In the genomic region with DNA sequence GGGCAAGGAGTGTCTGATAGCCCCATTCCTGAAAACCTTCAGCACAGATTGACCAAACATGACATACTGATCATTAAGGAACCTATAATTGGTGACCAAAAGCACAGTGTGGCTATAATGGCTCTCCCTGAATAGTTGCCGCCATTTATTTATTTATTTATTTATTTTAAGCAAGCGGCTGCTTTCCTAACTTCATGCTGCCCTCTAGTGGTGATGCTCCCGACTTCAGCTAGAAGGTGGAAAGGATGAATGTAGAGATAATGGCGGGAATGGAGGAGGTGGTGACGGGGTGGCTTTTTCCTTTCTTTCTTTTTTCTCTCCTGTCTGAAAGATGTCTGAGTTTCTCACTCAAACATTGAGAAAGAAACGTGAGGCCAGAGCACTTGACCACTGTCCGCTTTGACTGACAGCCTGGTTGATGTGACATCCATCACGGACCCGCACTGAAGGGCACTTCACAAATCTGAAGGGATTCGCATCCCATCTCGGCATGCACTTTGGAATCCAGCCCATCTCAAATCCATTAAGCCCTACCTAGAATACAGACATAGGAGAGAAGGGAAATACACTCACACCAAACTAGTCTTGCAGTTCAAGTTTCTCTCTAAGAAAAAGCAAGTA, we compare ENCODE assay signal across 8 cellular contexts.
A peak's percentile ranks its signal among the peaks of the same experiment; 100 is the strongest.
DNase-seq lines count a peak whose midpoint lies in the region; ATAC-seq and TF ChIP-seq lines count a peak whose summit lies in the region.

No MANE protein-coding gene starts in this region.

- H3K27me3 Mint-ChIP-seq in H9 (ENCODE audit: low read depth), result peaks cover 3% of the 10 kb centered on the region; the same call in 1 of the 2 replicates

- H3T11ph ChIP-seq in H9 (ENCODE audit: low read length), result no peak overlapping the region

- H3F3A ChIP-seq in SK-N-SH (replicated peaks; ENCODE audit: insufficient read depth) (no peaks in the 10 kb centered on the region), smooth muscle cell (ENCODE audit: low read depth) (peaks cover 15% of the 10 kb centered on the region)

- in situ Hi-C loops in astrocyte of the spinal cord (cut with HindIII; ENCODE audit: low sequenced_read_pairs), result no loop called here

- no peaks in the 10 kb centered on the region for H3K9me3 Mint-ChIP-seq in H9

- no peak overlapping the region for H2BK120ac ChIP-seq in H9 (ENCODE audit: low read depth, low read length, poor library complexity, severe bottlenecking)

- TF ChIP-seq RAD21 in SK-N-SH (IDR thresholded peaks at IDR 0.05; ENCODE audit: low read length), result peak; percentile 95

- H2BK20ac ChIP-seq in H9 (ENCODE audit: low read depth, low read length, poor library complexity, severe bottlenecking), result no peak overlapping the region

- H3K36me3 Mint-ChIP-seq in H9 (ENCODE audit: insufficient read depth in 1 of 3, low read depth in 3 of 3), result no peaks in the 10 kb centered on the region; a peak in 1 of 7 replicates

- no peak overlapping the region for H2BK5ac ChIP-seq in H9 (ENCODE audit: insufficient read length, low read length)

- no peak for TF ChIP-seq EP300 in SK-N-SH (IDR thresholded peaks at IDR 0.05; ENCODE audit: borderline replicate concordance in 1 of 2, low read depth in 1 of 2, low read length in 1 of 2)

- H4K20me1 ChIP-seq in H9 (ENCODE audit: control insufficient read depth, insufficient read depth, insufficient read length), result no peaks in the 10 kb centered on the region
- H4K20me1 ChIP-seq in SK-N-SH (ENCODE audit: insufficient read depth), result no peaks in the 10 kb centered on the region
- no peaks in the 10 kb centered on the region for H4K20me1 ChIP-seq in smooth muscle cell (ENCODE audit: low read depth)

- H3K4me1 Mint-ChIP-seq in H9, result peaks cover 6 to 10% of the 10 kb centered on the region in 2 experiments; a peak in 3 of 4 replicates

- no peak overlapping the region for H3K4ac ChIP-seq in H9 (ENCODE audit: low read depth, low read length)

- no peak overlapping the region for H3K27ac ChIP-seq in H9 (ENCODE audit: insufficient read length, low read depth, low read length)
- H3K27ac ChIP-seq in SK-N-SH (ENCODE audit: low read depth in 2 of 2, low read length in 1 of 2), result peak overlapping the region in 1 of 2 experiments; percentile 34; a peak in 2 of 4 replicates
- no peak overlapping the region for H3K27ac ChIP-seq in smooth muscle cell (ENCODE audit: low read depth)

- H3K4me1 ChIP-seq in H9 (ENCODE audit: insufficient read depth, low read length) (no peaks in the 10 kb centered on the region), SK-N-SH (ENCODE audit: control insufficient read depth in 1 of 2, insufficient read depth in 2 of 2, low read depth in 1 of 2, low read length in 1 of 2) (peaks cover 10 to 38% of the 10 kb centered on the region in 2 experiments; a peak in 3 of 4 replicates), smooth muscle cell (ENCODE audit: low read depth) (peaks cover 4% of the 10 kb centered on the region)

- ATAC-seq in GM21447 (IDR thresholded peaks at IDR 0.05; ENCODE audit: unreplicated experiment), result no peak

- H3K79me2 ChIP-seq in H9 (ENCODE audit: insufficient read depth, low read length), result no peaks in the 10 kb centered on the region
- no peaks in the 10 kb centered on the region for H3K79me2 ChIP-seq in SK-N-SH (ENCODE audit: insufficient read depth)
- no peaks in the 10 kb centered on the region for H3K79me2 ChIP-seq in smooth muscle cell (ENCODE audit: low read depth)

- no peak overlapping the region for H3K23ac ChIP-seq in H9 (ENCODE audit: insufficient read length, low read depth, low read length)

- no peak overlapping the region for H4K91ac ChIP-seq in H9 (ENCODE audit: insufficient read length, low read depth, low read length)

- H3K4me2 ChIP-seq in H9 (ENCODE audit: insufficient read depth, insufficient read length, low read length) (peak overlapping the region; percentile 39), SK-N-SH (no peak overlapping the region), smooth muscle cell (peak overlapping the region; percentile 49)

- DNase-seq in EL, result peak; percentile 78
- peak; percentile 67 for DNase-seq in H9
- peak; percentile 70 for DNase-seq in NCI-H1105 (lab: John Stamatoyannopoulos, UW)
- DNase-seq in SK-N-SH, result peak; percentile 60
- peak; percentile 80 for DNase-seq in astrocyte of the spinal cord (ENCODE audit: low read depth, low spot score)
- DNase-seq in hypothalamus (lab: John Stamatoyannopoulos, UW), result peak in 38 of 51 donors; percentile 6 to 85 (median 56)
- peak; percentile 16 for DNase-seq in smooth muscle cell (lab: John Stamatoyannopoulos, UW; ENCODE audit: unreplicated experiment)

- H3K14ac ChIP-seq in H9 (ENCODE audit: insufficient read depth, low read length), result no peak overlapping the region

- no peaks in the 10 kb centered on the region for H3K23me2 ChIP-seq in H9 (ENCODE audit: insufficient read length, low read depth, low read length, poor library complexity, severe bottlenecking)

- H3K18ac ChIP-seq in H9 (ENCODE audit: insufficient read length, low read depth, low read length), result no peak overlapping the region

- no peaks in the 10 kb centered on the region for H3K79me1 ChIP-seq in H9 (ENCODE audit: insufficient read depth, low read depth, low read length, poor library complexity, severe bottlenecking)

- H3K9ac ChIP-seq in H9 (ENCODE audit: extremely low read depth, insufficient read length, low read length) (no peak overlapping the region), SK-N-SH (no peak overlapping the region), smooth muscle cell (ENCODE audit: low read depth) (no peak overlapping the region)

- no peak overlapping the region for H2BK15ac ChIP-seq in H9 (ENCODE audit: low read depth, low read length)

- WGBS in H9 (ENCODE audit: extremely low coverage, insufficient read length, low lambda C conversion rate), result no CpG with 5 or more reads among the region's 11 CpGs
- 44% methylated on average over 11 of the region's 11 CpGs for WGBS in SK-N-SH (ENCODE audit: low lambda C conversion rate)
- 34% methylated on average over 11 of the region's 11 CpGs for WGBS in smooth muscle cell (ENCODE audit: low lambda C conversion rate)

- H3K56ac ChIP-seq in H9 (ENCODE audit: insufficient read length, low read depth, low read length), result no peak overlapping the region

- H2AFZ ChIP-seq in H9 (ENCODE audit: low read length) (peak overlapping the region; percentile 97), SK-N-SH (ENCODE audit: low read depth) (peak overlapping the region; percentile 69; the same call in 1 of the 2 replicates), smooth muscle cell (ENCODE audit: low read depth) (peak overlapping the region; percentile 84)

- H3K9me2 ChIP-seq in SK-N-SH, result no peaks in the 10 kb centered on the region; the same call in 1 of the 2 replicates

- TF ChIP-seq CTCF in H9 (conservative IDR thresholded peaks at IDR 0.05) (peak; percentile 85), SK-N-SH (IDR thresholded peaks at IDR 0.05) (peak; percentile 88), astrocyte of the spinal cord (IDR thresholded peaks at IDR 0.05; ENCODE audit: low read depth, low read length) (peak; percentile 77), smooth muscle cell (IDR thresholded peaks at IDR 0.05; ENCODE audit: borderline replicate concordance, insufficient read depth, poor library complexity, severe bottlenecking) (peak; percentile 91)

- H3K27me3 ChIP-seq in H9 (ENCODE audit: insufficient read depth, low read length), result no peaks in the 10 kb centered on the region
- no peaks in the 10 kb centered on the region for H3K27me3 ChIP-seq in SK-N-SH (ENCODE audit: insufficient read depth)
- H3K27me3 ChIP-seq in smooth muscle cell (ENCODE audit: low read depth), result no peaks in the 10 kb centered on the region

- H3K36me3 ChIP-seq in SK-N-SH (replicated peaks in 1 of 2; ENCODE audit: control insufficient read depth in 1 of 2, insufficient read depth in 2 of 2, low read length in 1 of 2), result no peaks in the 10 kb centered on the region
- no peaks in the 10 kb centered on the region for H3K36me3 ChIP-seq in smooth muscle cell (ENCODE audit: low read depth)

- POLR2A ChIA-PET in SK-N-SH (lab: Yijun Ruan, JAX), result no interaction called here

- H4K5ac ChIP-seq in H9 (ENCODE audit: insufficient read length, low read depth, low read length), result no peak overlapping the region

- H4K8ac ChIP-seq in H9 (replicated peaks; ENCODE audit: insufficient read length, low read depth, low read length), result no peak overlapping the region

- CTCF ChIA-PET in SK-N-SH (lab: Yijun Ruan, JAX), result interaction anchor here (0.6 to 3.8 kb wide), 14 partner anchors 10 to 1148 kb away, joined by 3 to 26 read pairs (median 4); no protein-coding TSS in a partner anchor

- H3K9me3 ChIP-seq in H9 (ENCODE audit: control insufficient read depth, low read depth, low read length) (no peaks in the 10 kb centered on the region), SK-N-SH (no peaks in the 10 kb centered on the region), smooth muscle cell (replicated peaks; ENCODE audit: low read depth) (no peaks in the 10 kb centered on the region)

- H3K4me3 ChIP-seq in SK-N-SH (ENCODE audit: low read depth in 2 of 2, low read length in 1 of 2), result no peak overlapping the region
- no peak overlapping the region for H3K4me3 ChIP-seq in astrocyte of the spinal cord (ENCODE audit: low read depth, low read length)
- H3K4me3 ChIP-seq in smooth muscle cell, result no peak overlapping the region

- peak overlapping the region in 1 of 2 experiments; percentile 34; a peak in 1 of 5 replicates for H3K4me3 Mint-ChIP-seq in H9

- no peak overlapping the region for H2AK5ac ChIP-seq in H9 (ENCODE audit: insufficient read length, low read length)

- H2BK12ac ChIP-seq in H9 (ENCODE audit: insufficient read length, low read depth, low read length), result no peak overlapping the region

- H3K27ac Mint-ChIP-seq in H9, result no peak overlapping the region

TF ChIP-seq in SK-N-SH, 30 proteins besides CTCF, POLR2A, EP300 and RAD21 (continues in another document):
- peak; percentile 41; the same call in 1 of the 2 replicates for TF ChIP-seq TAF1 (IDR thresholded peaks at IDR 0.05; ENCODE audit: borderline replicate concordance, low read depth, low read length)
- no peak for TF ChIP-seq ELF1 (IDR thresholded peaks at IDR 0.05)
- TF ChIP-seq SMC3 (IDR thresholded peaks at IDR 0.05; ENCODE audit: low read depth, low read length), result peak; percentile 81
- TF ChIP-seq, protein P1, sequence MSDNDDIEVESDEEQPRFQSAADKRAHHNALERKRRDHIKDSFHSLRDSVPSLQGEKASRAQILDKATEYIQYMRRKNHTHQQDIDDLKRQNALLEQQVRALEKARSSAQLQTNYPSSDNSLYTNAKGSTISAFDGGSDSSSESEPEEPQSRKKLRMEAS (IDR thresholded peaks at IDR 0.05; ENCODE audit: low read depth), result peak; percentile 38; the same call in 1 of the 2 replicates
- 0 out of 2 replicates have a peak, but pooled peaks have one; percentile 15 for TF ChIP-seq GATA2 (CRISPR knock-in tag; IDR thresholded peaks at IDR 0.05)
- TF ChIP-seq FOXM1 (IDR thresholded peaks at IDR 0.05; ENCODE audit: low read depth), result no peak
- TF ChIP-seq JUND (IDR thresholded peaks at IDR 0.05), result no peak

Comparison
In these comparisons a context has a peak if more than half of its experiments do, and no peak if none do; other contexts are left out.
1. DNase-seq: peak in every context shown above with its lines; median percentile 80 in astrocyte of the spinal cord; 78 in EL; 70 in NCI-H1105; 67 in H9; 60 in SK-N-SH; 56 in hypothalamus; 16 in smooth muscle cell.